Comparison of ENCODE assay signal across 19 cellular contexts in genomic region chr12:113187588-113187987, GRCh38. TPM values are rescaled to one million over a fixed set of nuclear protein-coding genes. Genes with fewer than 3 reads are reported as not detected.
A peak's percentile ranks its signal among the peaks of the same experiment; 100 is the strongest.
DNase-seq lines count a peak whose midpoint lies in the region; ATAC-seq and TF ChIP-seq lines count a peak whose summit lies in the region.
"Had no signal": no experiment of that assay in that cellular context is flagged by ENCODE, and none has a peak within 500 bp of the region (broad histone marks: within the 10 kb centered on the region; RNA-seq: fewer than 3 reads in every experiment).

No MANE protein-coding gene starts in this region.

- no peaks in the 10 kb centered on the region for H3K9me3 ChIP-seq in OCI-LY3 (ENCODE audit: insufficient read depth, low read length)
- H3K9me3 ChIP-seq in sigmoid colon, result no peaks in the 10 kb centered on the region
- H3K9me3 ChIP-seq: Caco-2 had no signal

- no peaks in the 10 kb centered on the region for H3K27me3 ChIP-seq in OCI-LY3 (ENCODE audit: low read depth, low read length)
- no peaks in the 10 kb centered on the region for H3K27me3 ChIP-seq in sigmoid colon

- H2AFZ ChIP-seq in OCI-LY3 (ENCODE audit: low read depth, low read length), result no peak overlapping the region

- H3K36me3 ChIP-seq in OCI-LY3 (replicated peaks; ENCODE audit: low read depth, low read length) (peaks cover 39% of the 10 kb centered on the region), sigmoid colon (peaks cover 0 to 29% (median 10%) of the 10 kb centered on the region in 4 donors)

- no peak overlapping the region for H3K4me3 ChIP-seq in OCI-LY3 (ENCODE audit: low read length)
- H3K4me3 ChIP-seq in sigmoid colon, result no peak overlapping the region
- H3K4me3 ChIP-seq in lower leg skin (ENCODE audit: low read depth, poor library complexity, severe bottlenecking), result no peak overlapping the region

- H3K4me1 ChIP-seq in OCI-LY3 (ENCODE audit: low read length), result peaks cover 23% of the 10 kb centered on the region
- H3K4me1 ChIP-seq in sigmoid colon, result peaks cover 0 to 30% (median 26%) of the 10 kb centered on the region in 4 donors

- TF ChIP-seq POLR2A in sigmoid colon (IDR thresholded peaks at IDR 0.05) (no peak), lower leg skin (IDR thresholded peaks at IDR 0.05) (no peak)

- H3K4me1 Mint-ChIP-seq in activated naive CD4-positive, alpha-beta T cell treated with anti-CD3 and anti-CD28 coated beads, Interleukin-2, amount 50 U/mL, for 24 hours, result peaks cover 34% of the 10 kb centered on the region
- H3K4me1 Mint-ChIP-seq in activated naive CD4-positive, alpha-beta T cell treated with anti-CD3 and anti-CD28 coated beads, Interleukin-2, amount 10 ng/mL, durations not matched to agents 7 days and 5 days, result peaks cover 35% of the 10 kb centered on the region
- H3K4me1 Mint-ChIP-seq in activated naive CD8-positive, alpha-beta T cell treated with anti-CD3 and anti-CD28 coated beads for 36 hours, result peaks cover 30% of the 10 kb centered on the region
- peaks cover 20% of the 10 kb centered on the region for H3K4me1 Mint-ChIP-seq in type B pancreatic cell (ENCODE audit: unreplicated experiment)

- ATAC-seq in HG03045 (IDR thresholded peaks at IDR 0.05; ENCODE audit: unreplicated experiment), result no peak
- ATAC-seq: stimulated activated naive CD8-positive, alpha-beta T cell treated with anti-CD3 and anti-CD28 coated beads, Interleukin-15, amount 100 ng/mL, for 72 hours; T-helper 17 cell had no signal

- TF ChIP-seq CTCF in OCI-LY3 (IDR thresholded peaks at IDR 0.05; ENCODE audit: low read depth, low read length), result no peak
- no peak for TF ChIP-seq CTCF in type B pancreatic cell (conservative IDR thresholded peaks at IDR 0.05)
- TF ChIP-seq CTCF in sigmoid colon (IDR thresholded peaks at IDR 0.05), result no peak
- TF ChIP-seq CTCF in lower leg skin (IDR thresholded peaks at IDR 0.05), result no peak

- H3K27ac Mint-ChIP-seq in activated naive CD4-positive, alpha-beta T cell treated with anti-CD3 and anti-CD28 coated beads, Interleukin-2, amount 50 U/mL, for 24 hours, result no peak overlapping the region
- H3K27ac Mint-ChIP-seq in activated naive CD4-positive, alpha-beta T cell treated with anti-CD3 and anti-CD28 coated beads, Interleukin-2, amount 10 ng/mL, durations not matched to agents 7 days and 5 days, result no peak overlapping the region
- H3K27ac Mint-ChIP-seq in activated naive CD8-positive, alpha-beta T cell treated with anti-CD3 and anti-CD28 coated beads for 36 hours, result no peak overlapping the region
- no peak overlapping the region for H3K27ac Mint-ChIP-seq in type B pancreatic cell
- H3K27ac Mint-ChIP-seq: stimulated activated naive CD8-positive, alpha-beta T cell treated with anti-CD3 and anti-CD28 coated beads, Interleukin-15, amount 100 ng/mL, for 72 hours; T-helper 17 cell had no signal

- no peaks in the 10 kb centered on the region for H3K27me3 Mint-ChIP-seq in activated naive CD4-positive, alpha-beta T cell treated with anti-CD3 and anti-CD28 coated beads, Interleukin-2, amount 50 U/mL, for 24 hours
- H3K27me3 Mint-ChIP-seq in activated naive CD4-positive, alpha-beta T cell treated with anti-CD3 and anti-CD28 coated beads, Interleukin-2, amount 10 ng/mL, durations not matched to agents 7 days and 5 days, result no peaks in the 10 kb centered on the region
- no peaks in the 10 kb centered on the region for H3K27me3 Mint-ChIP-seq in activated naive CD8-positive, alpha-beta T cell treated with anti-CD3 and anti-CD28 coated beads for 36 hours
- no peaks in the 10 kb centered on the region for H3K27me3 Mint-ChIP-seq in type B pancreatic cell
- H3K27me3 Mint-ChIP-seq: stimulated activated naive CD8-positive, alpha-beta T cell treated with anti-CD3 and anti-CD28 coated beads, Interleukin-15, amount 100 ng/mL, for 72 hours; T-helper 17 cell had no signal

- H4K20me1 ChIP-seq in OCI-LY3 (ENCODE audit: insufficient read depth, low read length), result no peaks in the 10 kb centered on the region; the same call in 1 of the 2 replicates

- DNase-seq in activated naive CD4-positive, alpha-beta T cell treated with anti-CD3 and anti-CD28 coated beads, Interleukin-2, amount 10 ng/mL, durations not matched to agents 7 days and 5 days, result no peak
- no peak for DNase-seq in activated naive CD8-positive, alpha-beta T cell treated with anti-CD3 and anti-CD28 coated beads for 36 hours
- DNase-seq in type B pancreatic cell (ENCODE audit: extremely low spot score, unreplicated experiment), result no peak
- DNase-seq in sigmoid colon, result no peak
- DNase-seq in lower leg skin (ENCODE audit: low spot score in 2 of 2), result no peak
- DNase-seq: activated CD4-positive, alpha-beta T cell treated with anti-CD3 and anti-CD28 coated beads for 48 hours; anterior cingulate cortex; Caco-2; mesendoderm; NCI-H187; NCI-H446; SHP77; stimulated activated naive CD8-positive, alpha-beta T cell treated with anti-CD3 and anti-CD28 coated beads, Interleukin-15, amount 100 ng/mL, for 72 hours; T-helper 17 cell had no signal

- H3K79me2 ChIP-seq in OCI-LY3 (ENCODE audit: low read length), result peaks cover 49% of the 10 kb centered on the region

- peaks cover 9% of the 10 kb centered on the region for H3K36me3 Mint-ChIP-seq in activated naive CD4-positive, alpha-beta T cell treated with anti-CD3 and anti-CD28 coated beads, Interleukin-2, amount 50 U/mL, for 24 hours
- peaks cover 37% of the 10 kb centered on the region for H3K36me3 Mint-ChIP-seq in activated naive CD4-positive, alpha-beta T cell treated with anti-CD3 and anti-CD28 coated beads, Interleukin-2, amount 10 ng/mL, durations not matched to agents 7 days and 5 days
- H3K36me3 Mint-ChIP-seq in activated naive CD8-positive, alpha-beta T cell treated with anti-CD3 and anti-CD28 coated beads for 36 hours, result peaks cover 20% of the 10 kb centered on the region
- H3K36me3 Mint-ChIP-seq in type B pancreatic cell, result peaks cover 15% of the 10 kb centered on the region

- no peak for TF ChIP-seq EP300 in sigmoid colon (IDR thresholded peaks at IDR 0.05)

- H3K27ac ChIP-seq in OCI-LY3 (ENCODE audit: low read length), result no peak overlapping the region
- H3K27ac ChIP-seq in sigmoid colon, result no peak overlapping the region

- H3K9me3 Mint-ChIP-seq in activated naive CD4-positive, alpha-beta T cell treated with anti-CD3 and anti-CD28 coated beads, Interleukin-2, amount 50 U/mL, for 24 hours, result no peaks in the 10 kb centered on the region
- no peaks in the 10 kb centered on the region for H3K9me3 Mint-ChIP-seq in activated naive CD4-positive, alpha-beta T cell treated with anti-CD3 and anti-CD28 coated beads, Interleukin-2, amount 10 ng/mL, durations not matched to agents 7 days and 5 days
- no peaks in the 10 kb centered on the region for H3K9me3 Mint-ChIP-seq in activated naive CD8-positive, alpha-beta T cell treated with anti-CD3 and anti-CD28 coated beads for 36 hours
- H3K9me3 Mint-ChIP-seq in type B pancreatic cell, result no peaks in the 10 kb centered on the region
- H3K9me3 Mint-ChIP-seq: stimulated activated naive CD8-positive, alpha-beta T cell treated with anti-CD3 and anti-CD28 coated beads, Interleukin-15, amount 100 ng/mL, for 72 hours had no signal

- intact Hi-C loops in sigmoid colon (cut with DNase I) (loop anchor here (10.0 kb wide), 1 partner anchor 57 kb away; no protein-coding TSS in a partner anchor), lower leg skin (cut with DNase I; ENCODE audit: low total_unique reads) (no loop called here)

- H3K9ac ChIP-seq in OCI-LY3 (ENCODE audit: low read length), result no peak overlapping the region

- 94 to 96% methylated on average over 3 of the region's 3 CpGs for WGBS in sigmoid colon, 2 donors
- 87 to 92% methylated on average over 3 of the region's 3 CpGs for WGBS in lower leg skin, 2 donors

- CTCF ChIA-PET in activated naive CD4-positive, alpha-beta T cell treated with anti-CD3 and anti-CD28 coated beads, Interleukin-2, amount 10 ng/mL, durations not matched to agents 7 days and 5 days (lab: Charles Lee), result interaction anchor here (1.1 to 1.9 kb wide), 2 partner anchors 13 to 238 kb away, joined by 5 to 8 read pairs; no protein-coding TSS in a partner anchor

- H3K4me2 ChIP-seq in OCI-LY3 (ENCODE audit: low read length), result peak overlapping the region; percentile 79; the same call in 1 of the 2 replicates

- peak overlapping the region; percentile 97 for H3K4me3 Mint-ChIP-seq in activated naive CD4-positive, alpha-beta T cell treated with anti-CD3 and anti-CD28 coated beads, Interleukin-2, amount 50 U/mL, for 24 hours
- no peak overlapping the region for H3K4me3 Mint-ChIP-seq in activated naive CD4-positive, alpha-beta T cell treated with anti-CD3 and anti-CD28 coated beads, Interleukin-2, amount 10 ng/mL, durations not matched to agents 7 days and 5 days
- H3K4me3 Mint-ChIP-seq in activated naive CD8-positive, alpha-beta T cell treated with anti-CD3 and anti-CD28 coated beads for 36 hours, result peak overlapping the region; percentile 95
- peak overlapping the region; percentile 74 for H3K4me3 Mint-ChIP-seq in type B pancreatic cell
- H3K4me3 Mint-ChIP-seq: T-helper 17 cell had no signal

RNA-seq across cellular contexts. Expression of gene RITA1, which starts 2.1 kb away (rescaled TPM):
- total RNA-seq in activated naive CD8-positive, alpha-beta T cell treated with anti-CD3 and anti-CD28 coated beads for 36 hours, result 10 to 100 TPM; 28.9 to 31.1 TPM
- total RNA-seq in type B pancreatic cell (ENCODE audit: low replicate concordance) (19.0 and 21.7 TPM in 2 replicates), sigmoid colon (10 to 100 TPM; 12.5 to 18.3 (median 15.5) TPM), lower leg skin (10 to 100 TPM; 14.5 to 25.8 (median 18.8) TPM)
- polyA plus RNA-seq in sigmoid colon, result 10 to 100 TPM; 16.2 to 28.4 (median 18.7) TPM

RNA-seq across cellular contexts. Expression of gene DDX54, which starts 2.3 kb away (rescaled TPM):
- total RNA-seq in activated naive CD8-positive, alpha-beta T cell treated with anti-CD3 and anti-CD28 coated beads for 36 hours, result 100 to 1,000 TPM; 136 to 145 TPM
- 53.9 and 66.1 TPM in 2 replicates for total RNA-seq in type B pancreatic cell (ENCODE audit: low replicate concordance)
- 10 to 100 TPM; 24.5 to 47.4 (median 40.8) TPM for total RNA-seq in sigmoid colon
- 10 to 100 TPM; 19.2 to 82.8 (median 25.4) TPM for polyA plus RNA-seq in sigmoid colon
- total RNA-seq in lower leg skin, result 100 to 1,000 TPM in 1 of 4 donors, 10 to 100 TPM in 3; 48.6 to 106 (median 77.3) TPM

RNA-seq across cellular contexts. Expression of gene TPCN1, which starts 33.7 kb away (rescaled TPM):
- total RNA-seq in activated naive CD8-positive, alpha-beta T cell treated with anti-CD3 and anti-CD28 coated beads for 36 hours, result 10 to 100 TPM; 20.5 to 25.0 TPM
- total RNA-seq in type B pancreatic cell (ENCODE audit: low replicate concordance) (55.6 and 103 TPM in 2 replicates), sigmoid colon (10 to 100 TPM; 25.7 to 51.5 (median 28.9) TPM), lower leg skin (10 to 100 TPM; 16.5 to 38.4 (median 28.8) TPM)
- polyA plus RNA-seq in sigmoid colon, result 10 to 100 TPM in 1 of 3 donors, 1 to 10 TPM in 2; 6.0 to 51.0 (median 9.7) TPM

RNA-seq across cellular contexts. Expression of gene CFAP73, which starts 38.1 kb away (rescaled TPM):
- total RNA-seq in activated naive CD8-positive, alpha-beta T cell treated with anti-CD3 and anti-CD28 coated beads for 36 hours, result 1 to 10 TPM in 1 of 2 experiments, under 1 TPM in 1; 0.16 to 1.0 TPM
- 0.27 and 0.81 TPM in 2 replicates for total RNA-seq in type B pancreatic cell (ENCODE audit: low replicate concordance)
- not detected for total RNA-seq in sigmoid colon
- under 1 TPM; 0.42 to 0.60 (median 0.46) TPM for polyA plus RNA-seq in sigmoid colon
- total RNA-seq in lower leg skin, result 1 to 10 TPM in 2 of 4 donors, under 1 TPM in 1, not detected in 1; 0.38 to 4.3 (median 1.9) TPM
- total RNA-seq: T-helper 17 cell, ureter had no signal
- polyA plus RNA-seq: keratinocyte had no signal

RNA-seq across cellular contexts. Expression of gene RASAL1, which starts 52.0 kb away (rescaled TPM):
- 1 to 10 TPM; 1.3 to 1.9 TPM for total RNA-seq in activated naive CD8-positive, alpha-beta T cell treated with anti-CD3 and anti-CD28 coated beads for 36 hours
- total RNA-seq in type B pancreatic cell (ENCODE audit: low replicate concordance) (0.58 and 2.7 TPM in 2 replicates), sigmoid colon (under 1 TPM in 2 of 4 donors, not detected in 2; under 0.01 to 0.28 TPM), lower leg skin (10 to 100 TPM; 39.3 to 59.3 (median 50.9) TPM)
- 10 to 100 TPM in 1 of 3 donors, 1 to 10 TPM in 2; 3.0 to 10.5 (median 5.1) TPM for polyA plus RNA-seq in sigmoid colon
- total RNA-seq: Caco-2 had no signal
